In genomic region chr12:3751151-3752095, GRCh38 we compare ENCODE assay signal across 8 cellular contexts. TPM values are rescaled to one million over a fixed set of nuclear protein-coding genes. Genes with fewer than 3 reads are reported as not detected.
A peak's percentile ranks its signal among the peaks of the same experiment; 100 is the strongest.
DNase-seq lines count a peak whose midpoint lies in the region; ATAC-seq, FAIRE-seq and TF ChIP-seq lines count a peak whose summit lies in the region.

No MANE protein-coding gene starts in this region.

- H3K27ac ChIP-seq in subcutaneous abdominal adipose tissue (ENCODE audit: low read depth, low read length): no peak overlapping the region
- H3K27ac ChIP-seq in pancreas: peak overlapping the region in 1 of 4 donors; percentile 5

- no peak for FAIRE-seq in pancreas (lab: Jason Lieb, UNC)

- peaks cover 0 to 4% (median 0%) of the 10 kb centered on the region in 5 donors for H3K36me3 ChIP-seq in subcutaneous abdominal adipose tissue (ENCODE audit: control insufficient read depth in 5 of 5, insufficient read depth in 5 of 5, low read length in 5 of 5)
- no peaks in the 10 kb centered on the region for H3K36me3 ChIP-seq in pancreas

- peaks cover 70% of the 10 kb centered on the region for H3K4me1 Mint-ChIP-seq in activated T-cell treated with anti-CD3 and anti-CD28 coated beads, Interleukin-2, amount 50 U/mL, for 24 hours (ENCODE audit: low read depth)
- H3K4me1 Mint-ChIP-seq in activated CD4-positive, alpha-beta memory T cell treated with anti-CD3 and anti-CD28 coated beads for 36 hours (ENCODE audit: low read depth): peaks cover 64% of the 10 kb centered on the region

- 84 to 92% methylated on average over 15 of the region's 15 CpGs for WGBS in pancreas, 2 donors

- peak overlapping the region in 1 of 5 donors; percentile 1 for H3K9ac ChIP-seq in subcutaneous abdominal adipose tissue (ENCODE audit: low read length in 5 of 5)

- H3K4me3 ChIP-seq in fibroblast of the aortic adventitia (ENCODE audit: low read depth, low read length) (peak overlapping the region; percentile 13), subcutaneous abdominal adipose tissue (ENCODE audit: low read depth in 1 of 5, low read length in 5 of 5) (peak overlapping the region in 4 of 5 donors; percentile 61 to 72 (median 64)), pancreas (peak overlapping the region in 1 of 4 donors; percentile 63)

- H3K27me3 ChIP-seq in subcutaneous abdominal adipose tissue (ENCODE audit: control insufficient read depth in 5 of 5, insufficient read depth in 4 of 5, low read length in 5 of 5) (peaks cover 0 to 15% (median 5%) of the 10 kb centered on the region in 5 donors), pancreas (no peaks in the 10 kb centered on the region)

- intact Hi-C loops in activated CD4-positive, alpha-beta memory T cell treated with anti-CD3 and anti-CD28 coated beads for 36 hours (cut with micrococcal nuclease): loop anchor here (1.0 to 10.0 kb wide), 6 partner anchors 7 to 877 kb away; partner anchors contain the start of genes FOXM1, PARP11, RHNO1 and TIGAR
- intact Hi-C loops in pancreas (cut with DNase I): no loop called here

- peak overlapping the region; percentile 96 for H3K27ac Mint-ChIP-seq in activated T-cell treated with anti-CD3 and anti-CD28 coated beads, Interleukin-2, amount 50 U/mL, for 24 hours
- H3K27ac Mint-ChIP-seq in activated CD4-positive, alpha-beta memory T cell treated with anti-CD3 and anti-CD28 coated beads for 36 hours: peak overlapping the region; percentile 93

- no peaks in the 10 kb centered on the region for H3K27me3 Mint-ChIP-seq in activated T-cell treated with anti-CD3 and anti-CD28 coated beads, Interleukin-2, amount 50 U/mL, for 24 hours
- no peaks in the 10 kb centered on the region for H3K27me3 Mint-ChIP-seq in activated CD4-positive, alpha-beta memory T cell treated with anti-CD3 and anti-CD28 coated beads for 36 hours

- ATAC-seq in GM21390 (IDR thresholded peaks at IDR 0.05; ENCODE audit: unreplicated experiment) (no peak), pancreas (no peak)

- H3K9me3 ChIP-seq in subcutaneous abdominal adipose tissue (ENCODE audit: control insufficient read depth in 5 of 5, low read length in 5 of 5) (peaks cover 0 to 5% (median 4%) of the 10 kb centered on the region in 5 donors), pancreas (no peaks in the 10 kb centered on the region)

- H3K9me3 Mint-ChIP-seq in activated T-cell treated with anti-CD3 and anti-CD28 coated beads, Interleukin-2, amount 50 U/mL, for 24 hours: no peaks in the 10 kb centered on the region
- H3K9me3 Mint-ChIP-seq in activated CD4-positive, alpha-beta memory T cell treated with anti-CD3 and anti-CD28 coated beads for 36 hours: peaks cover 4% of the 10 kb centered on the region

- H3K36me3 Mint-ChIP-seq in activated T-cell treated with anti-CD3 and anti-CD28 coated beads, Interleukin-2, amount 50 U/mL, for 24 hours (ENCODE audit: low read depth): peaks cover 60% of the 10 kb centered on the region
- H3K36me3 Mint-ChIP-seq in activated CD4-positive, alpha-beta memory T cell treated with anti-CD3 and anti-CD28 coated beads for 36 hours: peaks cover 12% of the 10 kb centered on the region

- H3K4me1 ChIP-seq in subcutaneous abdominal adipose tissue (ENCODE audit: control insufficient read depth in 5 of 5, insufficient read depth in 5 of 5, low read length in 5 of 5) (peaks cover 0 to 28% (median 20%) of the 10 kb centered on the region in 5 donors), pancreas (peaks cover 0 to 7% (median 5%) of the 10 kb centered on the region in 3 donors)

- POLR2A ChIA-PET in activated CD4-positive, alpha-beta memory T cell treated with anti-CD3 and anti-CD28 coated beads for 36 hours (lab: Charles Lee): no interaction called here

- CTCF ChIA-PET in activated CD4-positive, alpha-beta memory T cell treated with anti-CD3 and anti-CD28 coated beads for 36 hours (lab: Charles Lee): no interaction called here

- TF ChIP-seq CTCF in fibroblast of the aortic adventitia (IDR thresholded peaks at IDR 0.05; ENCODE audit: insufficient read depth, low read length) (no peak), pancreas (IDR thresholded peaks at IDR 0.05) (no peak)

- peak overlapping the region; percentile 95 for H3K4me3 Mint-ChIP-seq in activated T-cell treated with anti-CD3 and anti-CD28 coated beads, Interleukin-2, amount 50 U/mL, for 24 hours
- peak overlapping the region; percentile 89 for H3K4me3 Mint-ChIP-seq in activated CD4-positive, alpha-beta memory T cell treated with anti-CD3 and anti-CD28 coated beads for 36 hours

- peak; percentile 51 for DNase-seq in activated T-cell treated with anti-CD3 and anti-CD28 coated beads, Interleukin-2, amount 50 U/mL, for 24 hours
- DNase-seq in activated T-cell treated with anti-CD3 and anti-CD28 coated beads, Interleukin-2, amount 50 U/mL, for 1 hour: no peak
- peak; percentile 31 for DNase-seq in activated CD4-positive, alpha-beta memory T cell treated with anti-CD3 and anti-CD28 coated beads for 36 hours
- DNase-seq in fibroblast of the aortic adventitia (ENCODE audit: low read depth): no peak
- DNase-seq in NCI-H2227 (lab: John Stamatoyannopoulos, UW; ENCODE audit: unreplicated experiment): no peak
- DNase-seq in pancreas: no peak

RNA-seq across cellular contexts. Expression of gene CRACR2A, which starts 1.5 kb away (rescaled TPM):
- total RNA-seq in activated CD4-positive, alpha-beta memory T cell treated with anti-CD3 and anti-CD28 coated beads for 36 hours: 10 to 100 TPM; 15.8 to 19.1 TPM
- 4.8 and 16.8 TPM in 2 replicates for total RNA-seq in fibroblast of the aortic adventitia (ENCODE audit: low replicate concordance)
- 10 to 100 TPM in 1 of 6 donors, 1 to 10 TPM in 5; 4.9 to 10.3 (median 8.6) TPM for total RNA-seq in pancreas
- 1 to 10 TPM; 1.5 to 4.2 TPM for polyA plus RNA-seq in pancreas

Comparison
In these comparisons a context has a peak if more than half of its experiments do, and no peak if none do; other contexts are left out.
1. DNase-seq: peak in activated T-cell treated with anti-CD3 and anti-CD28 coated beads, Interleukin-2, amount 50 U/mL, for 24 hours (single experiment) and activated CD4-positive, alpha-beta memory T cell treated with anti-CD3 and anti-CD28 coated beads for 36 hours (single experiment); none in activated T-cell treated with anti-CD3 and anti-CD28 coated beads, Interleukin-2, amount 50 U/mL, for 1 hour (single experiment), fibroblast of the aortic adventitia (single experiment), NCI-H2227 (single experiment) and pancreas (0 of 6).